23 cellular contexts compared by ENCODE assay signal in genomic region chr14:62455446-62455845, GRCh38.
"Had no signal": no experiment of that assay in that cellular context is flagged by ENCODE, and none has a peak within 500 bp of the region (broad histone marks: within the 10 kb centered on the region; RNA-seq: fewer than 3 reads in every experiment).

No MANE protein-coding gene starts in this region.

- H3K27ac ChIP-seq: esophagus squamous epithelium, neural progenitor cell, pancreas, prostate gland, thoracic aorta, transverse colon had no signal

- H3K9me3 ChIP-seq: esophagus squamous epithelium, pancreas, prostate gland, thoracic aorta, transverse colon had no signal

- H3K4me1 ChIP-seq: neural progenitor cell, pancreas, prostate gland, transverse colon had no signal

- H3K27me3 ChIP-seq: esophagus squamous epithelium, neural progenitor cell, pancreas, transverse colon had no signal

- H3K36me3 ChIP-seq: esophagus squamous epithelium, neural progenitor cell, pancreas, prostate gland, thoracic aorta, transverse colon had no signal

- H3K4me3 ChIP-seq: esophagus squamous epithelium, lung, neural progenitor cell, pancreas, prostate gland, thoracic aorta, transverse colon had no signal

- ATAC-seq: effector memory CD8-positive, alpha-beta T cell; left colon; left ventricle myocardium superior; natural killer cell treated with Interleukin-12 subunit alpha and Interleukin-12 subunit beta and Interleukin-15 and Interleukin-18, amount 100 ng/mL, for 72 hours; pancreas; sciatic nerve; stimulated activated naive B cell treated with anti-CD40 and anti-IgM and Interleukin-4, amounts not matched to agents 10 μg/mL and 1 μg/mL and 100 μg/mL, for 72 hours; stimulated activated naive CD8-positive, alpha-beta T cell treated with anti-CD3 and anti-CD28 coated beads, Interleukin-15, amount 100 ng/mL, for 72 hours had no signal

- DNase-seq: effector memory CD8-positive, alpha-beta T cell; esophagus squamous epithelium; foreskin fibroblast; immature natural killer cell; kidney; left colon; left ventricle myocardium superior; mesenchymal stem cell; midbrain; occipital lobe; pancreas; stimulated activated CD4-positive, alpha-beta T cell treated with anti-CD3 and anti-CD28 coated beads, Interleukin-2, amount 100 ng/mL, for 24 hours; stimulated activated CD4-positive, alpha-beta T cell treated with anti-CD3 and anti-CD28 coated beads, Interleukin-4, amount 100 ng/mL, for 4 hours; stimulated activated naive B cell treated with anti-CD40 and anti-IgM and Interleukin-4, amounts not matched to agents 10 μg/mL and 1 μg/mL and 100 μg/mL, for 72 hours; stimulated activated naive CD8-positive, alpha-beta T cell treated with anti-CD3 and anti-CD28 coated beads, Interleukin-15, amount 100 ng/mL, for 72 hours; transverse colon had no signal

- H3K9ac ChIP-seq: neural progenitor cell had no signal

- FAIRE-seq: colon, kidney, pancreas had no signal

- H2AFZ ChIP-seq: neural progenitor cell had no signal

- H3K4me2 ChIP-seq: neural progenitor cell had no signal
